1 cellular context compared by ENCODE assay signal in the genomic region with DNA sequence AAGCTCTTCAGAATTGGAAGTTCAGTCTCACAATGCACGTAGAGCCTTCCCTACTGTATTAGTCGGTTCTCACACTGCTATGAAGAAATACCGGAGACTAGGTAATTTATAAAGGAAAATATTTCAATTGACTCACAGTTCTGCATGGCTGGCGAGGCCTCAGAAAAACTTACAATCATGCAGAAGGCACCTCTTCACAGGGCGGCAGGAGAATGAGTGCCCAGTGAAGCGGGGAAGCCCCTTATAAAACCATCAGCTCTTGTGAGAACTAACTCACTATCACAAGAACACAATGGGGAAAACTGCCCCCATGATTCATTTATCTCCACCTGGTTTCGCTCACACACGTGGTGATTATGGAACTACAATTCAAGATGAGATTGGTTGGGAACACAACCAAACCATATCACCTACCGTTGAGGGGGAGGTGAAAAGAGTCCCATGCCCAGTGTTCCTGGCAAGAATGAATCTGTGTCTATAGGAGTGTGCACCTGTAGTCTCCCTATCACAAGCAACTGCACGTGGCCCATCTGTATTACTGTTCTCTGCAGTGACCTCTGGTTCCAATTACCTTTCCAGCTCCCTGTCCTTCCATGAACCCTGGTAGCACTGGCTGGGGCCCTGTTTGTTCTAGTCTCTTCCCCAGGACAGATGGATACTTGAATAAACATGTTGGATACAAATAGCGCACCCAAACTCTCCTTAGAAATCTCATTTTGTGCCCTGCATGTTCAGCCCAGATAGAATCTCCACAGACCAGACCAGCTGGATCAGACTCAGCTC.
A peak's percentile ranks its signal among the peaks of the same experiment; 100 is the strongest.
TF ChIP-seq lines count a peak whose summit lies in the region.

No MANE protein-coding gene starts in this region.

TF ChIP-seq in liver, 16 proteins besides CTCF, POLR2A, EP300 and RAD21 (continued from another document):
- TF ChIP-seq, protein P1, sequence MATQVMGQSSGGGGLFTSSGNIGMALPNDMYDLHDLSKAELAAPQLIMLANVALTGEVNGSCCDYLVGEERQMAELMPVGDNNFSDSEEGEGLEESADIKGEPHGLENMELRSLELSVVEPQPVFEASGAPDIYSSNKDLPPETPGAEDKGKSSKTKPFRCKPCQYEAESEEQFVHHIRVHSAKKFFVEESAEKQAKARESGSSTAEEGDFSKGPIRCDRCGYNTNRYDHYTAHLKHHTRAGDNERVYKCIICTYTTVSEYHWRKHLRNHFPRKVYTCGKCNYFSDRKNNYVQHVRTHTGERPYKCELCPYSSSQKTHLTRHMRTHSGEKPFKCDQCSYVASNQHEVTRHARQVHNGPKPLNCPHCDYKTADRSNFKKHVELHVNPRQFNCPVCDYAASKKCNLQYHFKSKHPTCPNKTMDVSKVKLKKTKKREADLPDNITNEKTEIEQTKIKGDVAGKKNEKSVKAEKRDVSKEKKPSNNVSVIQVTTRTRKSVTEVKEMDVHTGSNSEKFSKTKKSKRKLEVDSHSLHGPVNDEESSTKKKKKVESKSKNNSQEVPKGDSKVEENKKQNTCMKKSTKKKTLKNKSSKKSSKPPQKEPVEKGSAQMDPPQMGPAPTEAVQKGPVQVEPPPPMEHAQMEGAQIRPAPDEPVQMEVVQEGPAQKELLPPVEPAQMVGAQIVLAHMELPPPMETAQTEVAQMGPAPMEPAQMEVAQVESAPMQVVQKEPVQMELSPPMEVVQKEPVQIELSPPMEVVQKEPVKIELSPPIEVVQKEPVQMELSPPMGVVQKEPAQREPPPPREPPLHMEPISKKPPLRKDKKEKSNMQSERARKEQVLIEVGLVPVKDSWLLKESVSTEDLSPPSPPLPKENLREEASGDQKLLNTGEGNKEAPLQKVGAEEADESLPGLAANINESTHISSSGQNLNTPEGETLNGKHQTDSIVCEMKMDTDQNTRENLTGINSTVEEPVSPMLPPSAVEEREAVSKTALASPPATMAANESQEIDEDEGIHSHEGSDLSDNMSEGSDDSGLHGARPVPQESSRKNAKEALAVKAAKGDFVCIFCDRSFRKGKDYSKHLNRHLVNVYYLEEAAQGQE (IDR thresholded peaks at IDR 0.05) = no peak
- peak; percentile 47 for TF ChIP-seq YY1 (IDR thresholded peaks at IDR 0.05)
